Comparison of ENCODE assay signal across 19 cellular contexts in genomic region chr1:210325026-210325670, GRCh38. TPM values are rescaled to one million over a fixed set of nuclear protein-coding genes. Genes with fewer than 3 reads are reported as not detected.
DNase-seq lines count a peak whose midpoint lies in the region; ATAC-seq, FAIRE-seq and TF ChIP-seq lines count a peak whose summit lies in the region.
"Had no signal": no experiment of that assay in that cellular context is flagged by ENCODE, and none has a peak within 500 bp of the region (broad histone marks: within the 10 kb centered on the region; RNA-seq: fewer than 3 reads in every experiment).

No MANE protein-coding gene starts in this region.

- no peak overlapping the region for H3K14ac ChIP-seq in H1 (ENCODE audit: insufficient read length)

- H3K27ac ChIP-seq in DND-41 (ENCODE audit: low read length): no peak overlapping the region
- no peak overlapping the region for H3K27ac ChIP-seq in HEK293 (ENCODE audit: extremely low read depth, low read depth, low read length)
- H3K27ac ChIP-seq in H1 (ENCODE audit: low read depth, low read length): no peak overlapping the region

- H4K20me1 ChIP-seq in DND-41 (ENCODE audit: insufficient read depth, low read length) (no peaks in the 10 kb centered on the region), H1 (replicated peaks in 1 of 2; ENCODE audit: control insufficient read depth in 1 of 2, insufficient read depth in 2 of 2, low read length in 2 of 2) (peaks cover 0 to 2% of the 10 kb centered on the region in 2 experiments)

- no peak overlapping the region for H2BK12ac ChIP-seq in H1 (ENCODE audit: low read depth, low read length)

- no peak overlapping the region for H3K18ac ChIP-seq in H1 (ENCODE audit: extremely low read depth, low read length)

- H3K79me2 ChIP-seq in DND-41 (ENCODE audit: insufficient read depth, low read length): no peaks in the 10 kb centered on the region
- no peaks in the 10 kb centered on the region for H3K79me2 ChIP-seq in H1 (ENCODE audit: control insufficient read depth in 1 of 2, insufficient read depth in 2 of 2, low read length in 2 of 2)

- peaks cover 18% of the 10 kb centered on the region for H3K4me1 Mint-ChIP-seq in activated T-cell treated with anti-CD3 and anti-CD28 coated beads, Interleukin-2, amount 50 U/mL, for 72 hours (ENCODE audit: low read depth)

- H3K23me2 ChIP-seq in H1 (ENCODE audit: low read depth, low read length): peaks cover 8% of the 10 kb centered on the region

- DNase-seq in activated T-cell treated with anti-CD3 and anti-CD28 coated beads, Interleukin-2, amount 50 U/mL, for 72 hours: no peak
- DNase-seq in activated T-cell treated with anti-CD3 and anti-CD28 coated beads for 4 hours (no peak), DND-41 (no peak), H1 (ENCODE audit: low read depth in 1 of 2, low spot score in 2 of 2) (no peak), T-helper 9 cell (no peak)
- DNase-seq: 8988T; C1 segment of cervical spinal cord; Calu3; CD4-positive, alpha-beta memory T cell; COR-L47; DMS53; DMS79 treated with DMSO at 0.1 percent for 48 hours; HFFc6 had no signal

- H3K27me3 Mint-ChIP-seq in activated T-cell treated with anti-CD3 and anti-CD28 coated beads, Interleukin-2, amount 50 U/mL, for 72 hours (ENCODE audit: low read depth): peaks cover 24% of the 10 kb centered on the region

- no peak overlapping the region for H2BK5ac ChIP-seq in H1 (ENCODE audit: low read depth, low read length)

- no peak overlapping the region for H3K4ac ChIP-seq in H1 (replicated peaks; ENCODE audit: insufficient read length, low read depth, low read length)

- no peak overlapping the region for H2BK20ac ChIP-seq in H1 (ENCODE audit: low read length)

- H2BK15ac ChIP-seq in H1 (ENCODE audit: low read length): no peak overlapping the region

- TF ChIP-seq EP300 in H1 (IDR thresholded peaks at IDR 0.05; ENCODE audit: borderline replicate concordance in 1 of 2, low read depth in 2 of 2, low read length in 2 of 2): no peak

- peaks cover 3% of the 10 kb centered on the region in 2 donors for H3K9me3 Mint-ChIP-seq in activated T-cell treated with anti-CD3 and anti-CD28 coated beads, Interleukin-2, amount 50 U/mL, for 72 hours

- no peak for ATAC-seq in activated T-cell treated with anti-CD3 and anti-CD28 coated beads, Interleukin-2, amount 50 U/mL, for 72 hours (replicated peaks in 1 of 2)
- ATAC-seq in DND-41 (ENCODE audit: insufficient read depth, low read depth) (no peak), HG03520 (IDR thresholded peaks at IDR 0.05; ENCODE audit: unreplicated experiment) (no peak)
- ATAC-seq: GM23338 had no signal

- no peak overlapping the region for H4K91ac ChIP-seq in H1 (replicated peaks; ENCODE audit: insufficient read length, low read length)

- H3K4me3 ChIP-seq in DND-41 (ENCODE audit: low read depth in 1 of 2, low read length in 2 of 2) (no peak overlapping the region), HEK293 (ENCODE audit: low read depth, low read length) (no peak overlapping the region), H1 (ENCODE audit: extremely low read depth in 1 of 4, insufficient read depth in 2 of 4, low read depth in 3 of 4, low read length in 4 of 4) (no peak overlapping the region)
- H3K4me3 ChIP-seq: GM23338, HAP-1 had no signal

- H3K9ac ChIP-seq in DND-41 (ENCODE audit: low read depth, low read length) (no peak overlapping the region), H1 (replicated peaks in 1 of 4; ENCODE audit: extremely low read depth in 1 of 4, low read depth in 3 of 4, low read length in 3 of 4) (no peak overlapping the region)

- TF ChIP-seq CTCF in DND-41 (IDR thresholded peaks at IDR 0.05; ENCODE audit: borderline replicate concordance, extremely low read depth, low read length, poor library complexity, severe bottlenecking): peak; percentile 5
- TF ChIP-seq CTCF in HEK293 (tag by site-specific recombination; IDR thresholded peaks at IDR 0.05): no peak
- TF ChIP-seq CTCF in H1 (IDR thresholded peaks at IDR 0.05; ENCODE audit: control extremely low read depth in 1 of 3, insufficient read depth in 1 of 3, low read depth in 1 of 3, low read length in 3 of 3): no peak

- H3K9me3 ChIP-seq in DND-41 (ENCODE audit: insufficient read depth, low read length, severe bottlenecking): no peaks in the 10 kb centered on the region
- H3K9me3 ChIP-seq in HEK293 (ENCODE audit: control insufficient read depth, insufficient read depth, low read depth, low read length): no peaks in the 10 kb centered on the region
- no peaks in the 10 kb centered on the region for H3K9me3 ChIP-seq in H1 (ENCODE audit: insufficient read depth in 2 of 2, low read depth in 1 of 2, low read length in 1 of 2)
- H3K9me3 ChIP-seq: HAP-1 had no signal

- POLR2A ChIA-PET in HEK293 (lab: Yijun Ruan, JAX): interaction anchor here (1.1 kb wide), 1 partner anchor 20 kb away, joined by 3 read pairs; no protein-coding TSS in a partner anchor
- POLR2A ChIA-PET in H1 (lab: Charles Lee; ENCODE audit: partially characterized antibody): interaction anchor here (1.1 kb wide), 1 partner anchor 48 kb away, joined by 5 read pairs; no protein-coding TSS in a partner anchor

- CTCF ChIA-PET in HEK293 (lab: Yijun Ruan, JAX): interaction anchor here (0.6 to 1.0 kb wide), 3 partner anchors 13 to 181 kb away, joined by 3 to 5 read pairs (median 3); no protein-coding TSS in a partner anchor
- CTCF ChIA-PET in H1 (lab: Charles Lee; ENCODE audit: partially characterized antibody): interaction anchor here (1.0 to 1.5 kb wide), 2 partner anchors 11 to 463 kb away, joined by 3 read pairs; no protein-coding TSS in a partner anchor

- no peak overlapping the region for H2BK120ac ChIP-seq in H1 (replicated peaks; ENCODE audit: low read depth, low read length)

- no peaks in the 10 kb centered on the region for H3K79me1 ChIP-seq in H1 (ENCODE audit: low read depth, low read length)

- TF ChIP-seq POLR2A in H1 (IDR thresholded peaks at IDR 0.05; ENCODE audit: control extremely low read depth in 1 of 2, low read depth in 2 of 2, low read length in 2 of 2): no peak

- H3K27ac Mint-ChIP-seq in activated T-cell treated with anti-CD3 and anti-CD28 coated beads, Interleukin-2, amount 50 U/mL, for 72 hours: peak overlapping the region; percentile 4
- H3K27ac Mint-ChIP-seq: CD4-positive, alpha-beta memory T cell; GM23338; HFFc6 had no signal

- H4K5ac ChIP-seq in H1 (ENCODE audit: insufficient read length, low read depth, low read length): no peak overlapping the region

- H3K4me1 ChIP-seq in DND-41 (ENCODE audit: insufficient read depth, low read length) (peaks cover 21% of the 10 kb centered on the region), HEK293 (ENCODE audit: control insufficient read depth, insufficient read depth, low read length) (peaks cover 19% of the 10 kb centered on the region), H1 (replicated peaks in 1 of 4; ENCODE audit: control insufficient read depth in 3 of 4, insufficient read depth in 4 of 4, low read length in 3 of 4) (peaks cover 0 to 5% (median 2%) of the 10 kb centered on the region in 4 experiments; a peak in 3 of 7 replicates)

- H2AK5ac ChIP-seq in H1 (ENCODE audit: low read depth, low read length): no peak overlapping the region

- H3K23ac ChIP-seq in H1 (ENCODE audit: insufficient read length): no peak overlapping the region

- WGBS in H1 (ENCODE audit: extremely low coverage in 1 of 2, insufficient coverage in 1 of 2, insufficient read length in 1 of 2, insufficient replicate concordance in 2 of 2, low coverage in 1 of 2, low lambda C conversion rate in 2 of 2, missing lambda C conversion rate in 1 of 2), 2 experiments: 89% methylated on average over 1 of the region's 1 CpG; no CpG with 5 or more reads in 1 of the 2 experiments

- H3K27me3 ChIP-seq in DND-41 (ENCODE audit: insufficient read depth, low read length, poor library complexity): no peaks in the 10 kb centered on the region
- peaks cover 18 to 30% (median 30%) of the 10 kb centered on the region in 4 experiments for H3K27me3 ChIP-seq in H1 (replicated peaks in 1 of 4; ENCODE audit: control insufficient read depth in 3 of 4, extremely low read depth in 1 of 4, insufficient read depth in 3 of 4, low read length in 3 of 4)

- no peak overlapping the region for H2AFZ ChIP-seq in DND-41 (ENCODE audit: low read depth, low read length)
- H2AFZ ChIP-seq in H1 (ENCODE audit: low read length): no peak overlapping the region
- H2AFZ ChIP-seq: GM23338 had no signal

- TF ChIP-seq RAD21 in H1 (IDR thresholded peaks at IDR 0.05 in 1 of 2, conservative IDR thresholded peaks at IDR 0.05 in 1 of 2; ENCODE audit: low read depth in 2 of 2, low read length in 2 of 2): peak; percentile 22 to 46; a peak in 3 of 4 replicates

- FAIRE-seq in H1 (lab: Jason Lieb, UNC): no peak
- FAIRE-seq: G401.6, H54 had no signal

- H3K36me3 ChIP-seq in DND-41 (ENCODE audit: insufficient read depth, low read length) (no peaks in the 10 kb centered on the region), HEK293 (ENCODE audit: control insufficient read depth in 2 of 2, insufficient read depth in 1 of 2, low read length in 2 of 2) (no peaks in the 10 kb centered on the region), H1 (ENCODE audit: control insufficient read depth in 2 of 4, insufficient read depth in 4 of 4, low read length in 3 of 4) (no peaks in the 10 kb centered on the region)
- H3K36me3 ChIP-seq: HAP-1 had no signal

- no peak overlapping the region for H3K4me3 Mint-ChIP-seq in activated T-cell treated with anti-CD3 and anti-CD28 coated beads, Interleukin-2, amount 50 U/mL, for 72 hours
- H3K4me3 Mint-ChIP-seq: CD4-positive, alpha-beta memory T cell; GM23338; HFFc6 had no signal

- peaks cover 0 to 3% of the 10 kb centered on the region in 2 donors for H3K36me3 Mint-ChIP-seq in activated T-cell treated with anti-CD3 and anti-CD28 coated beads, Interleukin-2, amount 50 U/mL, for 72 hours (ENCODE audit: insufficient read depth in 2 of 2)

- no peak overlapping the region for H4K8ac ChIP-seq in H1 (ENCODE audit: extremely low read depth, insufficient read depth, low read length)

- no peak overlapping the region for H3K56ac ChIP-seq in H1 (replicated peaks; ENCODE audit: insufficient read length, low read depth, low read length)

- H3K4me2 ChIP-seq in DND-41 (ENCODE audit: insufficient read depth, low read length) (no peak overlapping the region), H1 (ENCODE audit: insufficient read depth in 1 of 2, low read depth in 2 of 2, low read length in 2 of 2) (no peak overlapping the region)
- H3K4me2 ChIP-seq: GM23338 had no signal

TF ChIP-seq in H1, 55 proteins besides CTCF, POLR2A, EP300 and RAD21 (continues in another document):
- no peak for TF ChIP-seq SAP30 (IDR thresholded peaks at IDR 0.05; ENCODE audit: insufficient read depth, insufficient replicate concordance, low read length)

RNA-seq across cellular contexts. Expression of gene HHAT, which starts 3.6 kb away (rescaled TPM):
- total RNA-seq in activated T-cell treated with anti-CD3 and anti-CD28 coated beads, Interleukin-2, amount 50 U/mL, for 72 hours: 1 to 10 TPM; 1.2 to 1.5 TPM
- 0.15 and 0.27 TPM in 2 replicates for total RNA-seq in H1 (2021; fragmentation: NEBNext Ultra II Directional; extraction: Animal tissue kit (Norgen Biotek cat#: 25700))
- polyA plus RNA-seq in H1 (2011; rRNA removed): 0.51 and 0.74 TPM in 2 replicates
- polyA plus RNA-seq in H1 (2011; cell fraction: cytosol; rRNA removed): 0.28 TPM
- 0.43 TPM for polyA plus RNA-seq in H1 (2011; cell fraction: nucleus; rRNA removed)
- polyA plus RNA-seq in H1 (2012, experiment 1 of 2): 0.16 to 0.32 TPM (median 0.17 TPM) in 4 replicates
- polyA plus RNA-seq in H1 (2012, experiment 2 of 2): 0.17 TPM
- polyA plus RNA-seq in H1 (2013, experiment 1 of 2): 0.18 TPM
- 0.18 TPM for polyA plus RNA-seq in H1 (2013, experiment 2 of 2)
- 0.50 and 1.2 TPM in 2 replicates for polyA minus RNA-seq in H1 (2011; rRNA and poly(A)+ RNA removed)
- polyA minus RNA-seq in H1 (2011; cell fraction: cytosol; rRNA and poly(A)+ RNA removed): not detected
- polyA minus RNA-seq in H1 (2011; cell fraction: nucleus; rRNA and poly(A)+ RNA removed): 2.4 TPM
